ENCODE assay signal across 20 cellular contexts in genomic region chr10:71429929-71430328, GRCh38. TPM values are rescaled to one million over a fixed set of nuclear protein-coding genes. Genes with fewer than 3 reads are reported as not detected.
DNase-seq lines count a peak whose midpoint lies in the region; ATAC-seq, FAIRE-seq and TF ChIP-seq lines count a peak whose summit lies in the region.
"Had no signal": no experiment of that assay in that cellular context is flagged by ENCODE, and none has a peak within 500 bp of the region (broad histone marks: within the 10 kb centered on the region; RNA-seq: fewer than 3 reads in every experiment).

No MANE protein-coding gene starts in this region.

- 82 to 100% methylated on average over 2 of the region's 2 CpGs for WGBS in testis, 2 donors
- WGBS in body of pancreas, 2 donors, result 87 to 100% methylated on average over 2 of the region's 2 CpGs

- peaks cover 25% of the 10 kb centered on the region for H3K36me3 ChIP-seq in WERI-Rb-1
- no peaks in the 10 kb centered on the region for H3K36me3 ChIP-seq in testis (ENCODE audit: low read depth, missing control alignments)
- H3K36me3 ChIP-seq in body of pancreas (replicated peaks in 1 of 2; ENCODE audit: insufficient read depth in 1 of 2, low read depth in 2 of 2), result no peaks in the 10 kb centered on the region
- H3K36me3 ChIP-seq: HAP-1, ovary, tibial nerve had no signal

- no peak overlapping the region for H3K4me3 ChIP-seq in WERI-Rb-1 (ENCODE audit: low read depth, low read length)
- H3K4me3 ChIP-seq in testis, result no peak overlapping the region
- H3K4me3 ChIP-seq in body of pancreas, result no peak overlapping the region
- H3K4me3 ChIP-seq: A549, HAP-1, ovary, tibial nerve had no signal

- no peaks in the 10 kb centered on the region for H3K27me3 ChIP-seq in WERI-Rb-1 (ENCODE audit: insufficient read depth, low read depth, severe bottlenecking)
- no peaks in the 10 kb centered on the region for H3K27me3 ChIP-seq in testis
- H3K27me3 ChIP-seq in body of pancreas, result no peaks in the 10 kb centered on the region
- H3K27me3 ChIP-seq: ovary, tibial nerve had no signal

- H3K4me1 ChIP-seq in testis (no peaks in the 10 kb centered on the region), body of pancreas (peaks cover 4% of the 10 kb centered on the region)
- H3K4me1 ChIP-seq: HAP-1 had no signal

- no peak overlapping the region for H3K27ac ChIP-seq in WERI-Rb-1
- H3K27ac ChIP-seq in testis, result no peak overlapping the region
- no peak overlapping the region for H3K27ac ChIP-seq in body of pancreas
- H3K27ac ChIP-seq: A549, epithelial cell of prostate, ovary, tibial nerve had no signal

- no peak for FAIRE-seq in HTR-8/SVneo (lab: Jason Lieb, UNC)
- FAIRE-seq: A549, RCC 7860 had no signal

- H3K9me3 ChIP-seq in WERI-Rb-1 (ENCODE audit: severe bottlenecking) (no peaks in the 10 kb centered on the region), testis (no peaks in the 10 kb centered on the region), body of pancreas (no peaks in the 10 kb centered on the region)
- H3K9me3 ChIP-seq: A549, HAP-1, ovary, tibial nerve had no signal

- peak; percentile 74 for TF ChIP-seq CTCF in WERI-Rb-1 (IDR thresholded peaks at IDR 0.05; ENCODE audit: low read depth, low read length)
- peak in 2 of 3 experiments; percentile 8 to 15 for TF ChIP-seq CTCF in testis (IDR thresholded peaks at IDR 0.05)
- TF ChIP-seq CTCF in body of pancreas (IDR thresholded peaks at IDR 0.05), result no peak

- TF ChIP-seq POLR2A in testis (IDR thresholded peaks at IDR 0.05) (no peak), body of pancreas (IDR thresholded peaks at IDR 0.05) (no peak)

- DNase-seq in SKM-1 treated with dmso at 0.1 percent for 144 hours (lab: John Stamatoyannopoulos, UW; ENCODE audit: unreplicated experiment) (peak; percentile 18), SKM-1 (lab: John Stamatoyannopoulos, UW; ENCODE audit: unreplicated experiment) (no peak), WERI-Rb-1 (peak; percentile 41), iPS-NIHi11 (ENCODE audit: low spot score) (peak; percentile 61), testis (peak; percentile 6), body of pancreas (no peak), HTR-8/SVneo (ENCODE audit: insufficient read length, low spot score) (no peak)
- no peak for DNase-seq in activated effector memory CD4-positive, alpha-beta T cell treated with anti-CD3 and anti-CD28 coated beads, Interleukin-2, amount 50 U/mL, for 16 hours
- DNase-seq: activated CD4-positive, alpha-beta memory T cell treated with anti-CD3 and anti-CD28 coated beads for 36 hours; activated gamma-delta T cell treated with Interleukin-2 at 50 U/mL for 16 hours; caudate nucleus; COR-L47; NCI-H1417 treated with DMSO at 0.1 percent for 48 hours had no signal

- intact Hi-C loops in testis (cut with DNase I; ENCODE audit: low total_unique reads) (no loop called here), body of pancreas (cut with DNase I) (no loop called here)

- ATAC-seq in body of pancreas, result no peak

RNA-seq across cellular contexts. Expression of gene CDH23, which starts 33.2 kb away (rescaled TPM):
- total RNA-seq in testis (100 to 1,000 TPM in 1 of 2 donors, 10 to 100 TPM in 1; 81.7 to 125 TPM), body of pancreas (10 to 100 TPM; 28.5 to 58.7 TPM)
- 29.8 TPM for polyA plus RNA-seq in testis (ENCODE audit: insufficient read depth, low read depth, low replicate concordance)
- total RNA-seq: lung microvascular endothelial cell had no signal

Comparison
In these comparisons a context has a peak if more than half of its experiments do, and no peak if none do; other contexts are left out.
1. DNase-seq: peak in SKM-1 treated with dmso at 0.1 percent for 144 hours (single experiment), WERI-Rb-1 (single experiment), iPS-NIHi11 (single experiment) and testis (single experiment); none in SKM-1 (single experiment), body of pancreas (0 of 4), activated effector memory CD4-positive, alpha-beta T cell treated with anti-CD3 and anti-CD28 coated beads, Interleukin-2, amount 50 U/mL, for 16 hours (single experiment) and HTR-8/SVneo (single experiment).
2. CTCF ChIP-seq: peak in WERI-Rb-1 (single experiment) and testis (2 of 3); none in body of pancreas (0 of 7).